12 cellular contexts compared by ENCODE assay signal in genomic region chr2:132429941-132430573, GRCh38. TPM values are rescaled to one million over a fixed set of nuclear protein-coding genes. Genes with fewer than 3 reads are reported as not detected.
DNase-seq lines count a peak whose midpoint lies in the region; ATAC-seq and TF ChIP-seq lines count a peak whose summit lies in the region.
"Had no signal": no experiment of that assay in that cellular context is flagged by ENCODE, and none has a peak within 500 bp of the region (broad histone marks: within the 10 kb centered on the region; RNA-seq: fewer than 3 reads in every experiment).

No MANE protein-coding gene starts in this region.

- no peak overlapping the region for H3K9ac ChIP-seq in HCT116 (ENCODE audit: low read length)
- H3K9ac ChIP-seq: BLaER1 treated with 17β-estradiol and CSF1 and Interleukin-3, amounts not matched to agents 10 nM and 100 nM; GM23248 had no signal

- no peaks in the 10 kb centered on the region for H3K36me3 ChIP-seq in HCT116 (ENCODE audit: control insufficient read depth in 1 of 2, insufficient read depth in 2 of 2, low read length in 2 of 2)
- no peaks in the 10 kb centered on the region for H3K36me3 ChIP-seq in RWPE2 (ENCODE audit: low read depth)
- no peaks in the 10 kb centered on the region for H3K36me3 ChIP-seq in MG63
- H3K36me3 ChIP-seq: BLaER1 treated with 17β-estradiol and CSF1 and Interleukin-3, amounts not matched to agents 10 nM and 100 nM had no signal

- H3K9me3 ChIP-seq in HCT116 (ENCODE audit: control insufficient read depth in 1 of 2, insufficient read depth in 1 of 2, low read depth in 1 of 2, low read length in 2 of 2) (no peaks in the 10 kb centered on the region), RWPE2 (ENCODE audit: severe bottlenecking) (no peaks in the 10 kb centered on the region), MG63 (0 out of 2 replicates have a peak, but pooled peaks cover 3% of the 10 kb centered on the region)

- no peak for TF ChIP-seq RAD21 in HCT116 (IDR thresholded peaks at IDR 0.05; ENCODE audit: low read depth)

- RAD21 ChIA-PET in HCT116 (lab: Charles Lee; ENCODE audit: low non-redundant PET in 1 of 2, low total read pairs in 2 of 2, uncharacterized antibody in 2 of 2, unreplicated experiment in 2 of 2) = no interaction called here

- H3K4me1 ChIP-seq in HCT116 (ENCODE audit: control insufficient read depth in 1 of 2, insufficient read depth in 2 of 2, low read length in 2 of 2) (peaks cover 0 to 27% of the 10 kb centered on the region in 2 experiments; a peak in 2 of 4 replicates), RWPE2 (ENCODE audit: insufficient read depth, poor library complexity, severe bottlenecking) (peaks cover 15% of the 10 kb centered on the region)
- H3K4me1 ChIP-seq: BLaER1 treated with 17β-estradiol and CSF1 and Interleukin-3, amounts not matched to agents 10 nM and 100 nM had no signal

- POLR2A ChIA-PET in HCT116 (lab: Charles Lee) = no interaction called here

- no peak overlapping the region for H3K27ac ChIP-seq in HCT116 (ENCODE audit: low read depth, low read length)
- H3K27ac ChIP-seq in RWPE2 (ENCODE audit: poor library complexity, severe bottlenecking) = peak overlapping the region; percentile 36
- H3K27ac ChIP-seq: BLaER1 treated with 17β-estradiol and CSF1 and Interleukin-3, amounts not matched to agents 10 nM and 100 nM; GM23248 had no signal

- no peaks in the 10 kb centered on the region for H3K27me3 ChIP-seq in HCT116 (ENCODE audit: insufficient read depth, low read length)
- no peaks in the 10 kb centered on the region for H3K27me3 ChIP-seq in RWPE2 (ENCODE audit: insufficient read depth, poor library complexity, severe bottlenecking)
- H3K27me3 ChIP-seq in MG63 = no peaks in the 10 kb centered on the region
- H3K27me3 ChIP-seq: BLaER1 treated with 17β-estradiol and CSF1 and Interleukin-3, amounts not matched to agents 10 nM and 100 nM had no signal

- CTCF ChIA-PET in HCT116 (lab: Charles Lee) = interaction anchor here (0.9 kb wide), 1 partner anchor 10 kb away, joined by 4 read pairs; no protein-coding TSS in a partner anchor

- peak overlapping the region; percentile 58 for H3K4me2 ChIP-seq in HCT116 (ENCODE audit: low read length)
- H3K4me2 ChIP-seq: BLaER1 treated with 17β-estradiol and CSF1 and Interleukin-3, amounts not matched to agents 10 nM and 100 nM had no signal

- H3K4me3 ChIP-seq in HCT116 (replicated peaks in 1 of 2; ENCODE audit: low read depth in 1 of 2, low read length in 2 of 2) (peak overlapping the region in 1 of 2 experiments; percentile 18; a peak in 1 of 4 replicates), RWPE2 (ENCODE audit: severe bottlenecking) (no peak overlapping the region), epithelial cell of esophagus (ENCODE audit: low read length) (no peak overlapping the region), MG63 (no peak overlapping the region)
- H3K4me3 ChIP-seq: BLaER1 treated with 17β-estradiol and CSF1 and Interleukin-3, amounts not matched to agents 10 nM and 100 nM; GM23248 had no signal

- no peaks in the 10 kb centered on the region for H4K20me1 ChIP-seq in HCT116 (ENCODE audit: insufficient read depth)
- H4K20me1 ChIP-seq: BLaER1 treated with 17β-estradiol and CSF1 and Interleukin-3, amounts not matched to agents 10 nM and 100 nM had no signal

- no peaks in the 10 kb centered on the region for H3K79me2 ChIP-seq in HCT116 (ENCODE audit: insufficient read depth, low read length)

- intact Hi-C loops in HCT116 (cut with micrococcal nuclease) = no loop called here

- no peak for TF ChIP-seq POLR2A in HCT116 (IDR thresholded peaks at IDR 0.05; ENCODE audit: borderline replicate concordance, extremely low read depth, insufficient read depth, insufficient read length)

- no TSS peak for BruUV-seq in HCT116 (replicated peaks; lab: Mats Ljungman, UMichigan)

- TF ChIP-seq CTCF in HCT116 (IDR thresholded peaks at IDR 0.05 in 2 of 3, conservative IDR thresholded peaks at IDR 0.05 in 1 of 3; ENCODE audit: borderline replicate concordance in 1 of 3, insufficient read depth in 1 of 3, low read depth in 2 of 3, low read length in 2 of 3) (no peak), RWPE2 (IDR thresholded peaks at IDR 0.05; ENCODE audit: poor library complexity, severe bottlenecking) (no peak), epithelial cell of esophagus (IDR thresholded peaks at IDR 0.05; ENCODE audit: insufficient read depth, low read depth, low read length, missing control alignments) (no peak)

- DNase-seq in HCT116 (ENCODE audit: low read depth, low spot score) (no peak), RWPE2 (ENCODE audit: low spot score) (no peak), epithelial cell of esophagus (ENCODE audit: low read depth) (peak; percentile 44), kidney tubule cell (ENCODE audit: low spot score) (peak; percentile 54), MV-4-11 (lab: John Stamatoyannopoulos, UW) (no peak), MG63 (no peak)
- no peak for DNase-seq in activated naive CD4-positive, alpha-beta T cell treated with anti-CD3 and anti-CD28 coated beads, Interleukin-2, amount 50 U/mL, for 16 hours
- DNase-seq: ACHN; CD4-positive, CD25-positive, alpha-beta regulatory T cell; DMS 273 treated with DMSO at 0.1 percent for 48 hours; GM23248 had no signal

- no peak overlapping the region for H2AFZ ChIP-seq in HCT116 (ENCODE audit: low read depth, low read length, poor library complexity, severe bottlenecking)
- H2AFZ ChIP-seq: GM23248 had no signal

- ATAC-seq in HCT116 = no peak; the same call in 1 of the 2 replicates
- 0 out of 3 replicates have a peak, but pooled peaks have one; percentile 28 for ATAC-seq in RWPE2 (ENCODE audit: low read depth)

- H3K9me2 ChIP-seq in HCT116 (ENCODE audit: insufficient read depth) = no peaks in the 10 kb centered on the region

TF ChIP-seq in HCT116, 20 proteins besides CTCF, POLR2A, EP300 and RAD21 (continues in another document):
- TF ChIP-seq SRF (IDR thresholded peaks at IDR 0.05; ENCODE audit: low read depth) (no peak), ELF1 (IDR thresholded peaks at IDR 0.05; ENCODE audit: borderline replicate concordance, low read depth) (no peak), SIN3A (IDR thresholded peaks at IDR 0.05; ENCODE audit: low read depth) (no peak), TCF7L2 (IDR thresholded peaks at IDR 0.05; ENCODE audit: borderline replicate concordance, extremely low read depth, insufficient read depth, insufficient read length) (no peak), EGR1 (IDR thresholded peaks at IDR 0.05; ENCODE audit: low read depth) (no peak), POLR2AphosphoS5 (IDR thresholded peaks at IDR 0.05; ENCODE audit: low read depth, low read length) (no peak), CBX3 (IDR thresholded peaks at IDR 0.05; ENCODE audit: low read depth) (no peak), ZNF274 (IDR thresholded peaks at IDR 0.05; ENCODE audit: low read depth, low read length) (no peak), EZH2phosphoT487 (IDR thresholded peaks at IDR 0.05; ENCODE audit: borderline replicate concordance) (no peak), EZH2 (IDR thresholded peaks at IDR 0.05) (no peak), ZBTB33 (IDR thresholded peaks at IDR 0.05; ENCODE audit: extremely low read depth, insufficient replicate concordance, low read length) (no peak), SP1 (IDR thresholded peaks at IDR 0.05; ENCODE audit: low read depth) (no peak), JUND (IDR thresholded peaks at IDR 0.05) (no peak), ZFX (IDR thresholded peaks at IDR 0.05) (no peak)
- TF ChIP-seq, protein P1, sequence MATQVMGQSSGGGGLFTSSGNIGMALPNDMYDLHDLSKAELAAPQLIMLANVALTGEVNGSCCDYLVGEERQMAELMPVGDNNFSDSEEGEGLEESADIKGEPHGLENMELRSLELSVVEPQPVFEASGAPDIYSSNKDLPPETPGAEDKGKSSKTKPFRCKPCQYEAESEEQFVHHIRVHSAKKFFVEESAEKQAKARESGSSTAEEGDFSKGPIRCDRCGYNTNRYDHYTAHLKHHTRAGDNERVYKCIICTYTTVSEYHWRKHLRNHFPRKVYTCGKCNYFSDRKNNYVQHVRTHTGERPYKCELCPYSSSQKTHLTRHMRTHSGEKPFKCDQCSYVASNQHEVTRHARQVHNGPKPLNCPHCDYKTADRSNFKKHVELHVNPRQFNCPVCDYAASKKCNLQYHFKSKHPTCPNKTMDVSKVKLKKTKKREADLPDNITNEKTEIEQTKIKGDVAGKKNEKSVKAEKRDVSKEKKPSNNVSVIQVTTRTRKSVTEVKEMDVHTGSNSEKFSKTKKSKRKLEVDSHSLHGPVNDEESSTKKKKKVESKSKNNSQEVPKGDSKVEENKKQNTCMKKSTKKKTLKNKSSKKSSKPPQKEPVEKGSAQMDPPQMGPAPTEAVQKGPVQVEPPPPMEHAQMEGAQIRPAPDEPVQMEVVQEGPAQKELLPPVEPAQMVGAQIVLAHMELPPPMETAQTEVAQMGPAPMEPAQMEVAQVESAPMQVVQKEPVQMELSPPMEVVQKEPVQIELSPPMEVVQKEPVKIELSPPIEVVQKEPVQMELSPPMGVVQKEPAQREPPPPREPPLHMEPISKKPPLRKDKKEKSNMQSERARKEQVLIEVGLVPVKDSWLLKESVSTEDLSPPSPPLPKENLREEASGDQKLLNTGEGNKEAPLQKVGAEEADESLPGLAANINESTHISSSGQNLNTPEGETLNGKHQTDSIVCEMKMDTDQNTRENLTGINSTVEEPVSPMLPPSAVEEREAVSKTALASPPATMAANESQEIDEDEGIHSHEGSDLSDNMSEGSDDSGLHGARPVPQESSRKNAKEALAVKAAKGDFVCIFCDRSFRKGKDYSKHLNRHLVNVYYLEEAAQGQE (IDR thresholded peaks at IDR 0.05; ENCODE audit: low read depth) = no peak
- TF ChIP-seq, protein P2, sequence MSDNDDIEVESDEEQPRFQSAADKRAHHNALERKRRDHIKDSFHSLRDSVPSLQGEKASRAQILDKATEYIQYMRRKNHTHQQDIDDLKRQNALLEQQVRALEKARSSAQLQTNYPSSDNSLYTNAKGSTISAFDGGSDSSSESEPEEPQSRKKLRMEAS (IDR thresholded peaks at IDR 0.05) = no peak

RNA-seq across cellular contexts. Expression of gene GPR39, which starts 13.5 kb away (rescaled TPM):
- total RNA-seq in HCT116 (2021; ENCODE audit: unreplicated experiment) = 5.1 TPM
- 5.0 and 6.4 TPM in 2 replicates for polyA plus RNA-seq in HCT116 (2012)
- 0.95 and 3.1 TPM in 2 replicates for total RNA-seq in MG63 (2014; rRNA removed; shearing (Covaris generic); ENCODE audit: low replicate concordance)
- total RNA-seq: CD4-positive, CD25-positive, alpha-beta regulatory T cell had no signal
- polyA plus RNA-seq: CD4-positive, CD25-positive, alpha-beta regulatory T cell had no signal

Comparison
In these comparisons a context has a peak if more than half of its experiments do, and no peak if none do; other contexts are left out.
1. DNase-seq: peak in epithelial cell of esophagus (single experiment) and kidney tubule cell (single experiment); none in HCT116 (single experiment), RWPE2 (single experiment), activated naive CD4-positive, alpha-beta T cell treated with anti-CD3 and anti-CD28 coated beads, Interleukin-2, amount 50 U/mL, for 16 hours (single experiment), MV-4-11 (single experiment) and MG63 (single experiment).